1 cellular context compared by ENCODE assay signal in the genomic region with DNA sequence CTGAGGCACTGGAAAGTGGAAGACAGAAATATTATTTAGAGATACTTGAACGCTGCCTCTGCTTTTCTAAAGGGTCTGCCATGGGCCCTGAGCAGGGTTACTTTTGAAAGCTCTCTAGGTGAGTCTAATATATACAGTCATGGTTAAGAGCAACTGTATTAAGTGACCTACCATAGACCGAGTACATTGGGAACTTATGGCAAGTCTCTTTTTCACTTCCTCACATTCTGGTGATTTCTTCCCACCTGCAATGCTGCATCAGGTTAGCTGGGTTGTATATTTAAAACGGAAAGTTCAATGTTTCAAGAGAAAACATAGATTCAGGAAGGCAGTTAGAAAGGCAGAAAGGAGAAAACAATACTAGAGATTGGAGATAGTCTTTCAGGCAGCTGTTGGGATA.
A peak's percentile ranks its signal among the peaks of the same experiment; 100 is the strongest.
TF ChIP-seq lines count a peak whose summit lies in the region.

No MANE protein-coding gene starts in this region.

TF ChIP-seq in GM12878, 131 proteins besides CTCF, POLR2A, EP300 and RAD21 (continued from another document):
- TF ChIP-seq EED (IDR thresholded peaks at IDR 0.05; ENCODE audit: low read depth), result no peak
- TF ChIP-seq RUNX3 (IDR thresholded peaks at IDR 0.05; ENCODE audit: low read length), result 0 out of 2 replicates have a peak, but pooled peaks have one; percentile 16
